In the genomic region with DNA sequence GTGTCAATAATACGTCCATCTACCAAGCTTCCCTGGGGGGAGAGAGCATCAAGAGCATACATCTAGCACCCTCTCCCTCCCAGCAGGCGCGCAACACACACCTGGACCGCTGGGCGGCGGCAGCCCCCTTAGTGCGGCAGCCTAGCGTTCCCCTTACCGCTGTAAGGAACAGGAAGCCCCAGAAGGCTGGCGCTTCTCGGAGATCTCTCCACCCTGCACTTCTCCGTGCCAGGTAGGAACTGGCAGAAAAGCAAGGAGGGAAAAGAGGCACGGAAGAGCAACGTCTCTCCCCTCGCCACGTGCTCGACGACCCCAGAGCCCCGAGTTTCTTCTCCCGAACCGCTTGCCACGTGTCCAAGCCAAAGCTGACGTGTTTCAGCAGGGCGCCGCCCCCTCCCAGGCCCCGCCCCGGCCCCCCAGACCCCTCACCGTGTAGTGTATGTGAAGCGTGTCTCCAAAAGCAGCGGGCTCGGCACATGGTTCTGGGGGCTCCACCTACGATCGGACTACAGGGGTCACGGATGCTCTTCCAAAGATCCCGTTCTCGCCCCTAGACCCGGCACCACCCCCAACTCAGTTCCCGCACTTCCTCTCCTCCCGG, we compare ENCODE assay signal across 8 cellular contexts. TPM values are rescaled to one million over a fixed set of nuclear protein-coding genes. Genes with fewer than 3 reads are reported as not detected.
DNase-seq lines count a peak whose midpoint lies in the region; ATAC-seq and TF ChIP-seq lines count a peak whose summit lies in the region.

No MANE protein-coding gene starts in this region.

- no peaks in the 10 kb centered on the region for H3K9me2 ChIP-seq in Loucy (replicated peaks; ENCODE audit: low read depth, low read length)

- peaks cover 48% of the 10 kb centered on the region for H3K4me1 Mint-ChIP-seq in activated CD8-positive, alpha-beta T cell treated with anti-CD3 and anti-CD28 coated beads for 36 hours (ENCODE audit: low read depth)
- no peaks in the 10 kb centered on the region for H3K4me1 Mint-ChIP-seq in nephron

- H3K36me3 Mint-ChIP-seq in activated CD8-positive, alpha-beta T cell treated with anti-CD3 and anti-CD28 coated beads for 36 hours (ENCODE audit: low read depth), result peaks cover 37% of the 10 kb centered on the region
- peaks cover 39% of the 10 kb centered on the region for H3K36me3 Mint-ChIP-seq in nephron (ENCODE audit: low read depth)

- CTCF ChIA-PET in activated CD8-positive, alpha-beta T cell treated with anti-CD3 and anti-CD28 coated beads for 36 hours (lab: Charles Lee), result interaction anchor here (0.6 to 8.3 kb wide), 34 partner anchors 11 to 157 kb away, joined by 3 to 87 read pairs (median 5); a partner anchor contains a TSS

- H3K9me3 ChIP-seq in Loucy (ENCODE audit: insufficient read depth, low read depth, low read length) (no peaks in the 10 kb centered on the region), stomach smooth muscle (ENCODE audit: control insufficient read depth in 2 of 2, low read length in 2 of 2) (no peaks in the 10 kb centered on the region)

- peak overlapping the region; percentile 88 for H3K4me3 Mint-ChIP-seq in activated CD8-positive, alpha-beta T cell treated with anti-CD3 and anti-CD28 coated beads for 36 hours
- peak overlapping the region; percentile 85 to 92 (median 90) for H3K4me3 Mint-ChIP-seq in nephron

- no peaks in the 10 kb centered on the region for H3K79me2 ChIP-seq in Loucy (ENCODE audit: insufficient read depth, low read length)

- H3K9me3 Mint-ChIP-seq in activated CD8-positive, alpha-beta T cell treated with anti-CD3 and anti-CD28 coated beads for 36 hours, result no peaks in the 10 kb centered on the region
- no peaks in the 10 kb centered on the region for H3K9me3 Mint-ChIP-seq in nephron

- H3K27ac Mint-ChIP-seq in activated CD8-positive, alpha-beta T cell treated with anti-CD3 and anti-CD28 coated beads for 36 hours, result peak overlapping the region; percentile 96
- no peak overlapping the region for H3K27ac Mint-ChIP-seq in nephron

- H3K27me3 ChIP-seq in Loucy (ENCODE audit: insufficient read depth, low read length, poor library complexity, severe bottlenecking), result no peaks in the 10 kb centered on the region
- no peaks in the 10 kb centered on the region for H3K27me3 ChIP-seq in stomach smooth muscle (ENCODE audit: control insufficient read depth in 1 of 2, insufficient read depth in 2 of 2, low read length in 2 of 2)

- peak overlapping the region; percentile 84 for H3K4me2 ChIP-seq in Loucy (ENCODE audit: low read depth, low read length, poor library complexity, severe bottlenecking)

- H4K20me1 ChIP-seq in Loucy (ENCODE audit: insufficient read depth, low read length, poor library complexity, severe bottlenecking), result no peaks in the 10 kb centered on the region

- peak; percentile 71 for DNase-seq in GM03348 (ENCODE audit: low spot score)
- DNase-seq in activated CD8-positive, alpha-beta T cell treated with anti-CD3 and anti-CD28 coated beads for 36 hours, result peak; percentile 87
- peak; percentile 53 for DNase-seq in epithelial cell of esophagus (ENCODE audit: low read depth)
- DNase-seq in T1000 (lab: John Stamatoyannopoulos, UW), result no peak

- no peaks in the 10 kb centered on the region for H3F3A ChIP-seq in Loucy (ENCODE audit: low read depth)

- intact Hi-C loops in activated CD8-positive, alpha-beta T cell treated with anti-CD3 and anti-CD28 coated beads for 36 hours (cut with micrococcal nuclease), result no loop called here

- TF ChIP-seq CTCF in Loucy (conservative IDR thresholded peaks at IDR 0.05; ENCODE audit: low read length) (peak; percentile 84), epithelial cell of esophagus (IDR thresholded peaks at IDR 0.05; ENCODE audit: insufficient read depth, low read depth, low read length, missing control alignments) (peak; percentile 49), nephron (IDR thresholded peaks at IDR 0.05; ENCODE audit: unreplicated experiment in 3 of 3) (peak; percentile 57 to 65 (median 64))
- peak; percentile 85 for TF ChIP-seq CTCF in activated CD8-positive, alpha-beta T cell treated with anti-CD3 and anti-CD28 coated beads for 36 hours (IDR thresholded peaks at IDR 0.05)

- peak overlapping the region; percentile 75 for H3K9ac ChIP-seq in Loucy (ENCODE audit: low read depth, low read length, poor library complexity, severe bottlenecking)
- peak overlapping the region; percentile 66 to 76 for H3K9ac ChIP-seq in stomach smooth muscle (ENCODE audit: low read length in 2 of 2)

- ATAC-seq in GM21786 (IDR thresholded peaks at IDR 0.05; ENCODE audit: unreplicated experiment), result peak; percentile 84
- peak; percentile 76 for ATAC-seq in activated CD8-positive, alpha-beta T cell treated with anti-CD3 and anti-CD28 coated beads for 36 hours

- H3K36me3 ChIP-seq in Loucy (ENCODE audit: insufficient read depth, low read length), result no peaks in the 10 kb centered on the region; the same call in 1 of the 2 replicates
- H3K36me3 ChIP-seq in stomach smooth muscle (ENCODE audit: control insufficient read depth in 2 of 2, insufficient read depth in 2 of 2, low read length in 2 of 2), result peaks cover 0 to 2% of the 10 kb centered on the region in 2 donors

- peak overlapping the region; percentile 92 for H2AFZ ChIP-seq in Loucy (ENCODE audit: low read length)

- H3K4me3 ChIP-seq in Loucy (ENCODE audit: low read length, poor library complexity, severe bottlenecking) (peak overlapping the region; percentile 91), epithelial cell of esophagus (ENCODE audit: low read length) (peak overlapping the region; percentile 58), stomach smooth muscle (ENCODE audit: low read length in 2 of 2) (peak overlapping the region; percentile 91 to 94)

- H3K4me1 ChIP-seq in Loucy (ENCODE audit: insufficient read depth, low read length, poor library complexity, severe bottlenecking) (no peaks in the 10 kb centered on the region), stomach smooth muscle (ENCODE audit: control insufficient read depth, insufficient read depth, low read length) (peaks cover 11% of the 10 kb centered on the region)

- H3K27ac ChIP-seq in stomach smooth muscle (ENCODE audit: low read length), result no peak overlapping the region

- POLR2A ChIA-PET in activated CD8-positive, alpha-beta T cell treated with anti-CD3 and anti-CD28 coated beads for 36 hours (lab: Charles Lee), result interaction anchor here (0.6 to 6.2 kb wide), 25 partner anchors 8 to 147 kb away, joined by 3 to 39 read pairs (median 4); a partner anchor contains a TSS

- no peaks in the 10 kb centered on the region for H3K27me3 Mint-ChIP-seq in activated CD8-positive, alpha-beta T cell treated with anti-CD3 and anti-CD28 coated beads for 36 hours
- no peaks in the 10 kb centered on the region for H3K27me3 Mint-ChIP-seq in nephron (ENCODE audit: low read depth)

RNA-seq across cellular contexts. Expression of a gene that starts 0.6 kb away (rescaled TPM):
- 100 to 1,000 TPM in 1 of 2 experiments, 10 to 100 TPM in 1; 96.2 to 100 TPM for total RNA-seq in activated CD8-positive, alpha-beta T cell treated with anti-CD3 and anti-CD28 coated beads for 36 hours

RNA-seq across cellular contexts. Expression of a gene that starts 32.6 kb away (rescaled TPM):
- 10 to 100 TPM; 58.3 to 67.6 TPM for total RNA-seq in activated CD8-positive, alpha-beta T cell treated with anti-CD3 and anti-CD28 coated beads for 36 hours

RNA-seq across cellular contexts. Expression of a gene that starts 46.8 kb away (rescaled TPM):
- under 1 TPM; 0.72 to 0.92 TPM for total RNA-seq in activated CD8-positive, alpha-beta T cell treated with anti-CD3 and anti-CD28 coated beads for 36 hours

RNA-seq across cellular contexts. Expression of a gene that starts 53.4 kb away (rescaled TPM):
- total RNA-seq in activated CD8-positive, alpha-beta T cell treated with anti-CD3 and anti-CD28 coated beads for 36 hours, result not detected

RNA-seq across cellular contexts. Expression of a gene that starts 59.0 kb away (rescaled TPM):
- total RNA-seq in activated CD8-positive, alpha-beta T cell treated with anti-CD3 and anti-CD28 coated beads for 36 hours, result 1 to 10 TPM; 2.3 to 3.2 TPM
